In the genomic region with DNA sequence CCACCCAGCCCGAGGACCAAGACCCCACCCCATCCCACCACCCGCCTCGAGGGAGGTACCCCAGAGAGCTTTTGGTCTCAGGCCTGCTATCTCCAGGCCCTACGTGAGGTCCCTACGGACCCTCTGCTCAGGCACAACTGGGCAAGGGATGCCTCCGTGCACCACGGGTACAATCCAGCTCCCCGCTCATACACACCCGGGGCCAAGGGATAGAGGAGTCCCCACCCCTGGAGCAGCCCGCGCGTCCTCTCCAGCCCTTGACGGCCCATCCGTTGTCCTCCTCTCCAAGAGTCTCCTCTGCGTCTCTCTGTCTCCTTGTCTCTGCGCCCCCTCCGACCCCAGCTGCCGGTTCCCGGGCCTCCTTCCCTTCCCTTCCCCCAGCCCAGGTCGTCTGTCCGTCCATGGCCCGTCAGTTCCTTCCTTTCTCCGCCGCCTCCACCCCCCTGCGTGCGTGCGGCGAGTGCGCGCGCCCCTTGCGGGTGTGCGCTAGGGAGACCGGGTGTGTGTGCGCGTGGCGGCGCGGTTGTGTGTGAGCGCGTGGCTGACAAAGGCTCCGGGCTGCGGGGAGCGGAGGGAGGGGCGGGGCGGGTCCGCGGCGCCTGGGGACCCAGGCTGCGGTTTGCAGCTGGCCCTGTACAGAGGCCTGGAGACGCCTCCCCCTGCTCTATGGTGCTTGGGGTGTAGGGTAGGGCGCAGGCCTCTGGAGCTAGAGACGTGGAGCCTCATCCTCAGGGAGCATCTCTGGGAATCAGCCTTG, we compare ENCODE assay signal across 8 cellular contexts. TPM values are rescaled to one million over a fixed set of nuclear protein-coding genes. Genes with fewer than 3 reads are reported as not detected.
DNase-seq lines count a peak whose midpoint lies in the region; ATAC-seq, FAIRE-seq and TF ChIP-seq lines count a peak whose summit lies in the region.

No MANE protein-coding gene starts in this region.

- H3K4me2 ChIP-seq in MM.1S (ENCODE audit: low read depth, low read length): peak overlapping the region; percentile 72
- H3K4me2 ChIP-seq in astrocyte (ENCODE audit: low read length): peak overlapping the region; percentile 39

- H3K4me3 ChIP-seq in CD8-positive, alpha-beta T cell (ENCODE audit: low read depth, low read length): peak overlapping the region; percentile 52
- peak overlapping the region; percentile 52 for H3K4me3 ChIP-seq in MM.1S (ENCODE audit: low read length)
- H3K4me3 ChIP-seq in astrocyte (ENCODE audit: insufficient read depth, low read depth, low read length): no peak overlapping the region
- peak overlapping the region; percentile 42 to 57 for H3K4me3 ChIP-seq in left lung

- H2AFZ ChIP-seq in MM.1S (ENCODE audit: low read length): 0 out of 2 replicates have a peak overlapping the region, but pooled peaks have one; percentile 14
- H2AFZ ChIP-seq in astrocyte (ENCODE audit: low read depth, low read length): no peak overlapping the region

- CTCF ChIA-PET in CD8-positive, alpha-beta T cell (lab: Charles Lee): interaction anchor here (1.4 to 2.3 kb wide), 3 partner anchors 9 to 79 kb away, joined by 5 to 19 read pairs (median 8); no protein-coding TSS in a partner anchor

- no peak for TF ChIP-seq CTCF in CD8-positive, alpha-beta T cell (IDR thresholded peaks at IDR 0.05)
- TF ChIP-seq CTCF in MM.1S (IDR thresholded peaks at IDR 0.05; ENCODE audit: low read length) (no peak), astrocyte (IDR thresholded peaks at IDR 0.05; ENCODE audit: insufficient read depth, low read depth, low read length) (no peak), left lung (IDR thresholded peaks at IDR 0.05) (no peak)

- DNase-seq in CD8-positive, alpha-beta T cell: peak in 2 of 7 experiments; percentile 22 to 40
- DNase-seq in MM.1S (no peak), astrocyte (ENCODE audit: low read depth) (no peak), left lung (peak in 1 of 2 donors; percentile 86), SHP77 treated with DMSO at 0.1 percent for 48 hours (lab: John Stamatoyannopoulos, UW) (no peak)
- peak; percentile 24 for DNase-seq in stimulated activated naive CD4-positive, alpha-beta T cell treated with Interleukin-2 at 50 U/mL for 16 hours (lab: John Stamatoyannopoulos, UW)
- no peak for DNase-seq in activated CD4-positive, CD25-positive, alpha-beta regulatory T cell treated with anti-CD3 and anti-CD28 coated beads, Interleukin-2, amount 50 U/mL, for 72 hours

- no peak for FAIRE-seq in astrocyte (lab: Jason Lieb, UNC)

- H3K27ac ChIP-seq in CD8-positive, alpha-beta T cell (ENCODE audit: low read depth, low read length): no peak overlapping the region
- H3K27ac ChIP-seq in MM.1S (ENCODE audit: low read length) (no peak overlapping the region), astrocyte (ENCODE audit: low read depth, low read length) (no peak overlapping the region), left lung (peak overlapping the region; percentile 65 to 70)

- H3K79me2 ChIP-seq in MM.1S (ENCODE audit: low read length) (peaks cover 13% of the 10 kb centered on the region), astrocyte (ENCODE audit: insufficient read depth, low read length) (no peaks in the 10 kb centered on the region)

- intact Hi-C loops in CD8-positive, alpha-beta T cell (cut with DNase I, micrococcal nuclease): loop anchor here in 1 of 2 experiments (2.0 to 5.0 kb wide), 2 partner anchors 19 to 58 kb away; partner anchors contain the start of gene MYBBP1A
- intact Hi-C loops in left lung (cut with DNase I): no loop called here

- H3K9me2 ChIP-seq in MM.1S (replicated peaks; ENCODE audit: insufficient read depth, low read length): no peaks in the 10 kb centered on the region

- H3K9ac ChIP-seq in MM.1S (ENCODE audit: low read length): peak overlapping the region; percentile 25; the same call in 1 of the 2 replicates
- no peak overlapping the region for H3K9ac ChIP-seq in astrocyte (ENCODE audit: low read length)

- H3K4me1 ChIP-seq in CD8-positive, alpha-beta T cell (ENCODE audit: insufficient read depth, low read length): peaks cover 41% of the 10 kb centered on the region
- peaks cover 39% of the 10 kb centered on the region for H3K4me1 ChIP-seq in MM.1S (ENCODE audit: low read length)
- peaks cover 23% of the 10 kb centered on the region for H3K4me1 ChIP-seq in astrocyte (ENCODE audit: insufficient read depth, low read length)
- H3K4me1 ChIP-seq in left lung: peaks cover 3 to 68% of the 10 kb centered on the region in 2 donors

- peaks cover 35% of the 10 kb centered on the region for H3K4me1 Mint-ChIP-seq in CD8-positive, alpha-beta T cell (ENCODE audit: low read depth)
- H3K4me1 Mint-ChIP-seq in astrocyte (ENCODE audit: low read depth, unreplicated experiment): peaks cover 12% of the 10 kb centered on the region

- no peaks in the 10 kb centered on the region for H3K36me3 ChIP-seq in CD8-positive, alpha-beta T cell (ENCODE audit: insufficient read depth, low read length)
- H3K36me3 ChIP-seq in MM.1S (replicated peaks; ENCODE audit: insufficient read depth, low read length) (no peaks in the 10 kb centered on the region), astrocyte (ENCODE audit: insufficient read depth, low read length) (no peaks in the 10 kb centered on the region), left lung (no peaks in the 10 kb centered on the region)

- H3F3A ChIP-seq in MM.1S (ENCODE audit: insufficient read depth, low read length): peaks cover 28% of the 10 kb centered on the region

- H3K9me3 Mint-ChIP-seq in CD8-positive, alpha-beta T cell: no peaks in the 10 kb centered on the region
- no peaks in the 10 kb centered on the region for H3K9me3 Mint-ChIP-seq in astrocyte (ENCODE audit: unreplicated experiment)

- no peaks in the 10 kb centered on the region for H4K20me1 ChIP-seq in MM.1S (ENCODE audit: insufficient read depth, low read length)
- H4K20me1 ChIP-seq in astrocyte (ENCODE audit: insufficient read depth, low read length): peaks cover 13% of the 10 kb centered on the region

- peaks cover 18% of the 10 kb centered on the region for H3K27me3 Mint-ChIP-seq in CD8-positive, alpha-beta T cell (ENCODE audit: low read depth)
- peaks cover 46% of the 10 kb centered on the region for H3K27me3 Mint-ChIP-seq in astrocyte (ENCODE audit: low read depth, unreplicated experiment)

- H3K27ac Mint-ChIP-seq in CD8-positive, alpha-beta T cell: no peak overlapping the region
- H3K27ac Mint-ChIP-seq in astrocyte (ENCODE audit: unreplicated experiment): no peak overlapping the region

- POLR2A ChIA-PET in CD8-positive, alpha-beta T cell (lab: Charles Lee): interaction anchor here (0.6 to 2.1 kb wide), 4 partner anchors 11 to 309 kb away, joined by 3 to 10 read pairs (median 6); no protein-coding TSS in a partner anchor

- H3K27me3 ChIP-seq in CD8-positive, alpha-beta T cell (ENCODE audit: insufficient read depth, low read length): no peaks in the 10 kb centered on the region
- H3K27me3 ChIP-seq in MM.1S (replicated peaks; ENCODE audit: insufficient read depth, low read length): peaks cover 21% of the 10 kb centered on the region
- H3K27me3 ChIP-seq in astrocyte (ENCODE audit: insufficient read depth, low read length): peaks cover 43% of the 10 kb centered on the region
- H3K27me3 ChIP-seq in left lung: peaks cover 0 to 37% of the 10 kb centered on the region in 2 donors

- no peaks in the 10 kb centered on the region for H3K9me3 ChIP-seq in CD8-positive, alpha-beta T cell (ENCODE audit: low read length)
- H3K9me3 ChIP-seq in MM.1S (replicated peaks; ENCODE audit: insufficient read depth, low read length) (no peaks in the 10 kb centered on the region), astrocyte (ENCODE audit: insufficient read depth, low read depth, low read length) (no peaks in the 10 kb centered on the region), left lung (no peaks in the 10 kb centered on the region)

- H3K36me3 Mint-ChIP-seq in CD8-positive, alpha-beta T cell: no peaks in the 10 kb centered on the region
- no peaks in the 10 kb centered on the region for H3K36me3 Mint-ChIP-seq in astrocyte (ENCODE audit: low read depth, unreplicated experiment)

- ATAC-seq in CD8-positive, alpha-beta T cell: peak; percentile 10
- ATAC-seq in left lung (peak; percentile 30), HG03039 (IDR thresholded peaks at IDR 0.05; ENCODE audit: unreplicated experiment) (no peak)

- H3K4me3 Mint-ChIP-seq in CD8-positive, alpha-beta T cell: peak overlapping the region; percentile 85
- peak overlapping the region; percentile 76 for H3K4me3 Mint-ChIP-seq in astrocyte (ENCODE audit: unreplicated experiment)

RNA-seq across cellular contexts. Expression of gene SPNS2, which starts 0.9 kb away (rescaled TPM):
- 1 to 10 TPM in 1 of 2 experiments, under 1 TPM in 1; 0.64 to 1.1 TPM for total RNA-seq in CD8-positive, alpha-beta T cell
- total RNA-seq in astrocyte (1.3 and 4.3 TPM in 2 replicates), left lung (10 to 100 TPM; 36.7 to 52.4 TPM)

RNA-seq across cellular contexts. Expression of gene MYBBP1A, which starts 55.6 kb away (rescaled TPM):
- 10 to 100 TPM; 69.8 to 71.8 TPM for total RNA-seq in CD8-positive, alpha-beta T cell
- 70.0 and 71.1 TPM in 2 replicates for total RNA-seq in astrocyte
- total RNA-seq in left lung: 10 to 100 TPM; 34.7 to 53.8 TPM

Comparison
In these comparisons a context has a peak if more than half of its experiments do, and no peak if none do; other contexts are left out.
1. H3K27ac ChIP-seq: peak in left lung (2 of 2); none in CD8-positive, alpha-beta T cell (single experiment), MM.1S (single experiment) and astrocyte (single experiment).